Comparison of ENCODE assay signal across 21 cellular contexts in the genomic region with DNA sequence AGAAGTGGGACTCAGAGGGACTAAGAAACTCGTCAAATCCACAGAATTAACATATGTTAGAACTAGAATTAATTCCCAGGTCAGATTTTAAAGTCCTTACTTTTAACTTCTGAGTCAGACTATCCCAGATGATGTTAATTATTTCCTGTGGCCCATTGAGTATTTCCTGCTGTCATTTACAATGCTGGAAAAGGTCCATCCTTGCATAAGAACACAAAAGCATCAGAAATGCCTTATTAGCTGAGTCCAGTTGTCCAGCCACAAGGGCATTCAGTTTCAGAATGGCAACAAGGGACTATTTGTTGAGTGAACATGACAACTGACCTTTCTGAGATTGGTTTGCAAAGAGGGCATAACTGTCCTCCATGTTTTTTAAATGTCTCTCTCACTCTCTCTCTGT. TPM values are rescaled to one million over a fixed set of nuclear protein-coding genes. Genes with fewer than 3 reads are reported as not detected.
DNase-seq lines count a peak whose midpoint lies in the region; ATAC-seq and TF ChIP-seq lines count a peak whose summit lies in the region.
"Had no signal": no experiment of that assay in that cellular context is flagged by ENCODE, and none has a peak within 500 bp of the region (broad histone marks: within the 10 kb centered on the region; RNA-seq: fewer than 3 reads in every experiment).

No MANE protein-coding gene starts in this region.

- POLR2A ChIA-PET in activated CD4-positive, alpha-beta memory T cell treated with anti-CD3 and anti-CD28 coated beads for 36 hours (lab: Charles Lee): interaction anchor here (1.5 to 2.8 kb wide), 2 partner anchors 16 to 100 kb away, joined by 3 to 15 read pairs; partner anchors contain the start of gene HIVEP3

- no peak overlapping the region for H3K4me3 Mint-ChIP-seq in activated CD4-positive, alpha-beta memory T cell treated with anti-CD3 and anti-CD28 coated beads for 36 hours
- H3K4me3 Mint-ChIP-seq: activated CD4-positive, alpha-beta T cell treated with anti-CD3 and anti-CD28 coated beads, Interleukin-2, amount 10 ng/mL, durations not matched to agents 7 days and 5 days; activated naive CD4-positive, alpha-beta T cell treated with anti-CD3 and anti-CD28 coated beads, Interleukin-2, amount 50 U/mL, for 24 hours; GM23338; stimulated activated memory B cell treated with anti-CD40 and anti-IgM and Interleukin-4, amounts not matched to agents 10 μg/mL and 1 μg/mL and 100 μg/mL, for 72 hours had no signal

- H3K9me3 Mint-ChIP-seq in activated CD4-positive, alpha-beta memory T cell treated with anti-CD3 and anti-CD28 coated beads for 36 hours: no peaks in the 10 kb centered on the region
- H3K9me3 Mint-ChIP-seq: activated naive CD4-positive, alpha-beta T cell treated with anti-CD3 and anti-CD28 coated beads, Interleukin-2, amount 50 U/mL, for 24 hours; GM23338 had no signal

- intact Hi-C loops in activated CD4-positive, alpha-beta memory T cell treated with anti-CD3 and anti-CD28 coated beads for 36 hours (cut with micrococcal nuclease): no loop called here
- intact Hi-C loops in mammary epithelial cell (cut with micrococcal nuclease): no loop called here

- in situ Hi-C loops in mammary epithelial cell (cut with MboI; ENCODE audit: low sequenced_read_pairs in 2 of 2): no loop called here

- no TSS peak for BruUV-seq in mammary epithelial cell (replicated peaks; lab: Mats Ljungman, UMichigan)

- H2AFZ ChIP-seq in mammary epithelial cell (ENCODE audit: low read depth, low read length): no peak overlapping the region
- H2AFZ ChIP-seq: GM23338 had no signal

- no peaks in the 10 kb centered on the region for H3K79me2 ChIP-seq in mammary epithelial cell (ENCODE audit: insufficient read depth, low read length)

- H3K27me3 ChIP-seq in mammary epithelial cell (ENCODE audit: insufficient read depth, low read length): no peaks in the 10 kb centered on the region
- H3K27me3 ChIP-seq: brain microvascular endothelial cell, dorsolateral prefrontal cortex, tibial artery had no signal

- no peak overlapping the region for H3K9ac ChIP-seq in mammary epithelial cell (ENCODE audit: insufficient read depth, low read length)

- H3K27me3 Mint-ChIP-seq in activated CD4-positive, alpha-beta memory T cell treated with anti-CD3 and anti-CD28 coated beads for 36 hours: no peaks in the 10 kb centered on the region
- H3K27me3 Mint-ChIP-seq: activated naive CD4-positive, alpha-beta T cell treated with anti-CD3 and anti-CD28 coated beads, Interleukin-2, amount 50 U/mL, for 24 hours had no signal

- H3K36me3 ChIP-seq in mammary epithelial cell (ENCODE audit: insufficient read depth, low read length): no peaks in the 10 kb centered on the region
- H3K36me3 ChIP-seq: brain microvascular endothelial cell, tibial artery had no signal

- H3K27ac ChIP-seq in mammary epithelial cell (ENCODE audit: insufficient read depth, low read depth, low read length): no peak overlapping the region
- H3K27ac ChIP-seq: brain microvascular endothelial cell, C4-2B, tibial artery had no signal

- ATAC-seq in HG03457 (IDR thresholded peaks at IDR 0.05; ENCODE audit: unreplicated experiment): no peak
- ATAC-seq: GM23338; left colon; stimulated activated memory B cell treated with anti-CD40 and anti-IgM and Interleukin-4, amounts not matched to agents 10 μg/mL and 1 μg/mL and 100 μg/mL, for 72 hours had no signal

- 80% methylated on average over 1 of the region's 1 CpG for WGBS in mammary epithelial cell (ENCODE audit: low coverage, missing lambda C conversion rate)

- H3K27ac Mint-ChIP-seq in activated CD4-positive, alpha-beta memory T cell treated with anti-CD3 and anti-CD28 coated beads for 36 hours: no peak overlapping the region
- H3K27ac Mint-ChIP-seq: activated CD4-positive, alpha-beta T cell treated with anti-CD3 and anti-CD28 coated beads, Interleukin-2, amount 10 ng/mL, durations not matched to agents 7 days and 5 days; activated naive CD4-positive, alpha-beta T cell treated with anti-CD3 and anti-CD28 coated beads, Interleukin-2, amount 50 U/mL, for 24 hours; GM23338; stimulated activated memory B cell treated with anti-CD40 and anti-IgM and Interleukin-4, amounts not matched to agents 10 μg/mL and 1 μg/mL and 100 μg/mL, for 72 hours had no signal

- peaks cover 5% of the 10 kb centered on the region for H3K36me3 Mint-ChIP-seq in activated CD4-positive, alpha-beta memory T cell treated with anti-CD3 and anti-CD28 coated beads for 36 hours
- H3K36me3 Mint-ChIP-seq: stimulated activated memory B cell treated with anti-CD40 and anti-IgM and Interleukin-4, amounts not matched to agents 10 μg/mL and 1 μg/mL and 100 μg/mL, for 72 hours had no signal

- no peaks in the 10 kb centered on the region for H3K9me3 ChIP-seq in mammary epithelial cell (replicated peaks; ENCODE audit: insufficient read depth, low read length)
- H3K9me3 ChIP-seq: tibial artery had no signal

- no peaks in the 10 kb centered on the region for H4K20me1 ChIP-seq in mammary epithelial cell (ENCODE audit: insufficient read depth, low read length)

- H3K4me2 ChIP-seq in mammary epithelial cell (ENCODE audit: insufficient read depth, low read depth, low read length): no peak overlapping the region
- H3K4me2 ChIP-seq: GM23338 had no signal

- dilution Hi-C loops in mammary epithelial cell (cut with HindIII; ENCODE audit: low sequenced_read_pairs): no loop called here

- CTCF ChIA-PET in activated CD4-positive, alpha-beta memory T cell treated with anti-CD3 and anti-CD28 coated beads for 36 hours (lab: Charles Lee): no interaction called here
- CTCF ChIA-PET in mammary epithelial cell (lab: Charles Lee; ENCODE audit: low non-redundant PET): no interaction called here

- no peak overlapping the region for H3K4me3 ChIP-seq in mammary epithelial cell (replicated peaks in 1 of 3; ENCODE audit: insufficient read depth in 1 of 3, low read depth in 2 of 3, low read length in 3 of 3)
- H3K4me3 ChIP-seq: dorsolateral prefrontal cortex, GM23338, tibial artery had no signal

- peaks cover 39% of the 10 kb centered on the region for H3K4me1 Mint-ChIP-seq in activated CD4-positive, alpha-beta memory T cell treated with anti-CD3 and anti-CD28 coated beads for 36 hours (ENCODE audit: low read depth)
- H3K4me1 Mint-ChIP-seq: stimulated activated memory B cell treated with anti-CD40 and anti-IgM and Interleukin-4, amounts not matched to agents 10 μg/mL and 1 μg/mL and 100 μg/mL, for 72 hours had no signal

- DNase-seq in DMS53 (lab: John Stamatoyannopoulos, UW): peak; percentile 44
- DNase-seq in NCI-H146 (lab: John Stamatoyannopoulos, UW): peak; percentile 34
- peak; percentile 37 for DNase-seq in dermis blood vessel endothelial cell
- DNase-seq in midbrain (lab: John Stamatoyannopoulos, UW): peak; percentile 24
- DNase-seq in activated CD4-positive, alpha-beta memory T cell treated with anti-CD3 and anti-CD28 coated beads for 36 hours: no peak
- no peak for DNase-seq in islet precursor cell
- no peak for DNase-seq in mammary epithelial cell
- DNase-seq: activated CD4-positive, alpha-beta T cell treated with anti-CD3 and anti-CD28 coated beads, Interleukin-2, amount 10 ng/mL, durations not matched to agents 7 days and 5 days; activated T-cell treated with anti-CD3 and anti-CD28 coated beads, Interleukin-2, amount 50 U/mL, for 1 hour; brain microvascular endothelial cell; dorsolateral prefrontal cortex; left colon; NCI-H1417 treated with DMSO at 0.1 percent for 48 hours; NCI-H345; stimulated activated CD4-positive, alpha-beta T cell treated with anti-CD3 and anti-CD28 coated beads, Interleukin-12 subunit alpha, Interleukin-12 subunit beta, amount 100 ng/mL, for 4 hours; tibial artery had no signal

- TF ChIP-seq CTCF in mammary epithelial cell (conservative IDR thresholded peaks at IDR 0.05 in 1 of 2, IDR thresholded peaks at IDR 0.05 in 1 of 2; ENCODE audit: extremely low read depth in 1 of 2, insufficient read depth in 1 of 2, low read depth in 1 of 2, low read length in 2 of 2): no peak

- peaks cover 17% of the 10 kb centered on the region for H3K4me1 ChIP-seq in mammary epithelial cell (ENCODE audit: insufficient read depth, low read length)
- H3K4me1 ChIP-seq: tibial artery had no signal

RNA-seq across cellular contexts. Expression of gene HIVEP3, which starts 16.5 kb away (rescaled TPM):
- total RNA-seq in dermis blood vessel endothelial cell (0.85 and 0.93 TPM in 2 replicates), mammary epithelial cell (1 to 10 TPM; 4.5 to 7.9 TPM)
- total RNA-seq in activated CD4-positive, alpha-beta memory T cell treated with anti-CD3 and anti-CD28 coated beads for 36 hours: 10 to 100 TPM; 25.3 to 26.2 TPM
- 6.6 TPM for polyA plus RNA-seq in mammary epithelial cell
- polyA minus RNA-seq in mammary epithelial cell: 9.8 TPM

Comparison
In these comparisons a context has a peak if more than half of its experiments do, and no peak if none do; other contexts are left out.
1. DNase-seq: peak in DMS53 (single experiment), NCI-H146 (single experiment), dermis blood vessel endothelial cell (single experiment) and midbrain (single experiment); none in activated CD4-positive, alpha-beta memory T cell treated with anti-CD3 and anti-CD28 coated beads for 36 hours (single experiment), islet precursor cell (single experiment) and mammary epithelial cell (single experiment).